In genomic region chr2:111301677-111302076, GRCh38 we compare ENCODE assay signal across 2 cellular contexts.
A peak's percentile ranks its signal among the peaks of the same experiment; 100 is the strongest.
DNase-seq lines count a peak whose midpoint lies in the region; ATAC-seq, FAIRE-seq and TF ChIP-seq lines count a peak whose summit lies in the region.
"Not testable (repeated sequence)": the region's sequence is repeated elsewhere in the genome, so short reads cannot be mapped to it uniquely, and the experiment has no call there.

No MANE protein-coding gene starts in this region.

- not testable (repeated sequence) for H3K4me3 ChIP-seq in body of pancreas

- H3K4me1 ChIP-seq in body of pancreas: not testable (repeated sequence)

- intact Hi-C loops in body of pancreas (cut with DNase I): not testable (repeated sequence)

- H3K9me3 ChIP-seq in body of pancreas: not testable (repeated sequence)

- WGBS in body of pancreas, 2 donors: no CpG with 5 or more reads among the region's 3 CpGs

- TF ChIP-seq CTCF in body of pancreas (IDR thresholded peaks at IDR 0.05): not testable (repeated sequence)

- not testable (repeated sequence) for H3K36me3 ChIP-seq in body of pancreas (replicated peaks in 1 of 2; ENCODE audit: insufficient read depth in 1 of 2, low read depth in 2 of 2)

- DNase-seq in body of pancreas; urothelium cell line (ENCODE audit: low spot score): not testable (repeated sequence)

- not testable (repeated sequence) for TF ChIP-seq POLR2A in body of pancreas (IDR thresholded peaks at IDR 0.05)

- FAIRE-seq in urothelium cell line (lab: Jason Lieb, UNC): peak; percentile 23

- ATAC-seq in body of pancreas: peak; percentile 36

- H3K27me3 ChIP-seq in body of pancreas: not testable (repeated sequence)

- H3K27ac ChIP-seq in body of pancreas: not testable (repeated sequence)
